In genomic region chr1:184285401-184286087, GRCh38 we compare ENCODE assay signal across 30 cellular contexts.
"Had no signal": no experiment of that assay in that cellular context is flagged by ENCODE, and none has a peak within 500 bp of the region (broad histone marks: within the 10 kb centered on the region; RNA-seq: fewer than 3 reads in every experiment).

No MANE protein-coding gene starts in this region.

- H3K27me3 ChIP-seq: brain microvascular endothelial cell, SJCRH30 had no signal

- H3K36me3 ChIP-seq: brain microvascular endothelial cell, SJCRH30 had no signal

- H3K4me1 ChIP-seq: SJCRH30 had no signal

- FAIRE-seq: K562, TTC549 had no signal

- ATAC-seq: activated CD8-positive, alpha-beta T cell treated with anti-CD3 and anti-CD28 coated beads for 36 hours; activated T-cell treated with anti-CD3 and anti-CD28 coated beads, Interleukin-2, amount 50 U/mL, for 72 hours; activated T-helper 17 cell treated with anti-CD3 and anti-CD28 coated beads, Interleukin-2, amount 50 U/mL, for 72 hours; K562; Panc1 had no signal

- H3K4me3 ChIP-seq: K562, SJCRH30, SK-N-MC had no signal

- H3K9me3 ChIP-seq: SJCRH30 had no signal

- DNase-seq: activated CD4-positive, alpha-beta T cell treated with anti-CD3 and anti-CD28 coated beads, Interleukin-2, amount 10 ng/mL, durations not matched to agents 24 days and 14 days; activated CD4-positive, alpha-beta T cell treated with anti-CD3 and anti-CD28 coated beads, Interleukin-2, amount 50 U/mL, for 4 hours; activated CD8-positive, alpha-beta T cell treated with anti-CD3 and anti-CD28 coated beads for 36 hours; activated effector memory CD4-positive, alpha-beta T cell treated with anti-CD3 and anti-CD28 coated beads, Interleukin-2, amount 50 U/mL, for 16 hours; activated naive CD4-positive, alpha-beta T cell; activated naive CD4-positive, alpha-beta T cell treated with anti-CD3 and anti-CD28 coated beads, Interleukin-2, amount 50 U/mL, for 16 hours; activated naive CD8-positive, alpha-beta T cell treated with anti-CD3 and anti-CD28 coated beads for 36 hours; activated T-cell treated with anti-CD3 and anti-CD28 coated beads, Interleukin-2, amount 50 U/mL, for 1 hour; activated T-cell treated with anti-CD3 and anti-CD28 coated beads, Interleukin-2, amount 50 U/mL, for 72 hours; amniotic stem cell; aorta; brain microvascular endothelial cell; IMR-90; NCI-H1105; NCI-H1417 treated with DMSO at 0.1 percent for 48 hours; NCI-H1694 treated with DMSO at 0.1 percent for 48 hours; NCI-H2029; NCI-H2107; NCI-H2171; NCI-H446; NCI-H510A treated with DMSO at 0.1 percent for 48 hours; NCI-H526 treated with DMSO at 0.1 percent for 48 hours; NCI-H774; SHP77; SJCRH30 had no signal

- H3K27ac ChIP-seq: brain microvascular endothelial cell, SJCRH30, SK-N-MC had no signal
